ENCODE assay signal across 16 cellular contexts in genomic region chr11:95345651-95346050, GRCh38.
DNase-seq lines count a peak whose midpoint lies in the region; ATAC-seq and TF ChIP-seq lines count a peak whose summit lies in the region.
"Had no signal": no experiment of that assay in that cellular context is flagged by ENCODE, and none has a peak within 500 bp of the region (broad histone marks: within the 10 kb centered on the region; RNA-seq: fewer than 3 reads in every experiment).

No MANE protein-coding gene starts in this region.

- H3K36me3 ChIP-seq in body of pancreas (replicated peaks in 1 of 2; ENCODE audit: insufficient read depth in 1 of 2, low read depth in 2 of 2): no peaks in the 10 kb centered on the region
- H3K36me3 ChIP-seq: BLaER1, heart left ventricle had no signal

- peak; percentile 50 for DNase-seq in GM12865 (ENCODE audit: low read depth)
- DNase-seq in RWPE1 (ENCODE audit: low spot score): no peak
- no peak for DNase-seq in hippocampal formation (lab: John Stamatoyannopoulos, UW)
- no peak for DNase-seq in body of pancreas
- DNase-seq in anterior cingulate cortex (lab: John Stamatoyannopoulos, UW): no peak
- DNase-seq: activated B cell treated with CpG ODN at 0.5 μM for 24 hours; GDM1; heart left ventricle; SHP77; stimulated activated CD4-positive, alpha-beta T cell treated with anti-CD3 and anti-CD28 coated beads, Interleukin-4, amount 100 ng/mL, for 4 hours; substantia nigra had no signal

- ATAC-seq in GM19328 (IDR thresholded peaks at IDR 0.05; ENCODE audit: unreplicated experiment): peak; percentile 78
- peak; percentile 78 for ATAC-seq in HG02884 (IDR thresholded peaks at IDR 0.05; ENCODE audit: unreplicated experiment)
- no peak for ATAC-seq in body of pancreas
- ATAC-seq in HG03460 (IDR thresholded peaks at IDR 0.05; ENCODE audit: unreplicated experiment): no peak
- ATAC-seq: heart left ventricle had no signal

- H3K27me3 ChIP-seq in body of pancreas: no peaks in the 10 kb centered on the region
- H3K27me3 ChIP-seq: BLaER1, heart left ventricle had no signal

- H3K27ac ChIP-seq in RWPE1 (peak overlapping the region; percentile 72), body of pancreas (no peak overlapping the region)
- H3K27ac ChIP-seq: BLaER1, heart left ventricle had no signal

- H3K4me3 ChIP-seq in GM12865 (ENCODE audit: low read depth, low read length): no peak overlapping the region
- H3K4me3 ChIP-seq in body of pancreas: no peak overlapping the region
- H3K4me3 ChIP-seq: BLaER1, heart left ventricle, lung had no signal

- no peak for TF ChIP-seq CTCF in GM12865 (IDR thresholded peaks at IDR 0.05; ENCODE audit: insufficient read depth, low read depth, low read length, missing control alignments)
- no peak for TF ChIP-seq CTCF in RWPE1 (conservative IDR thresholded peaks at IDR 0.05; ENCODE audit: low read depth)
- no peak for TF ChIP-seq CTCF in body of pancreas (IDR thresholded peaks at IDR 0.05)

- intact Hi-C loops in body of pancreas (cut with DNase I): no loop called here

- CTCF ChIA-PET in RWPE1 (lab: Yijun Ruan, JAX): no interaction called here

- POLR2A ChIA-PET in RWPE1 (lab: Yijun Ruan, JAX; ENCODE audit: low non-redundant PET): no interaction called here

- no peak for TF ChIP-seq POLR2A in body of pancreas (IDR thresholded peaks at IDR 0.05)

- H3K9me3 ChIP-seq in body of pancreas: no peaks in the 10 kb centered on the region

- no peaks in the 10 kb centered on the region for H3K4me1 ChIP-seq in body of pancreas
- H3K4me1 ChIP-seq: BLaER1, heart left ventricle had no signal

Comparison
In these comparisons a context has a peak if more than half of its experiments do, and no peak if none do; other contexts are left out.
1. ATAC-seq: peak in GM19328 (single experiment) and HG02884 (single experiment); none in body of pancreas (single experiment) and HG03460 (single experiment).